ENCODE assay signal across 1 cellular context in the genomic region with DNA sequence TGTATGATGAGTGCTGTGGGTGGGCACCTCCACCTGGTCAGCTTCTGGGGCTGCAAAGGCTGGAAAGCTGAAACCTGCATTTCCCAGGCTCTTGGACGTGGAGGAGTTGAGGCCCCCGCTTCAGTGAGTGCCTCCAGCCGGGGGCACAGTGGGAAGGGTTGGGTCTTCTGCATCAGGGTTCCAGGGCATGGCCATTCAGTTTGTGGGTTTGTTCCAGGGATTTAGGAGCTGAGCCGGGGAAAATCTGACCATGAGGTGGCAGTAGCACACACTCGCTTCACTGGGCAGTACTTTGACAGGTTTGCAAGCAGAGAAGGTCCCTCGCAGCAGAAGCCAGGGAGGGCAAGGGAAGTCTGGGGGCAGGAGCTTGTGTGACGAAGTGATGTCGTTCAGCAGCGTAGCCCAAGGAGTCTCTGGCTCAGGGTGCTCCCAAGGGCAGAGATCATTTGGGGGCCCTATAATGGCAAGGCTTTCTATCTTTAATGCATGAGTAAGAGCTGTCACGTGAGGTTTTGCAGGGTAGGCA.
TF ChIP-seq lines count a peak whose summit lies in the region.

No MANE protein-coding gene starts in this region.

TF ChIP-seq in GM23338, 12 proteins besides CTCF, POLR2A, EP300 and RAD21 (continued from another document):
- TF ChIP-seq, protein P1, sequence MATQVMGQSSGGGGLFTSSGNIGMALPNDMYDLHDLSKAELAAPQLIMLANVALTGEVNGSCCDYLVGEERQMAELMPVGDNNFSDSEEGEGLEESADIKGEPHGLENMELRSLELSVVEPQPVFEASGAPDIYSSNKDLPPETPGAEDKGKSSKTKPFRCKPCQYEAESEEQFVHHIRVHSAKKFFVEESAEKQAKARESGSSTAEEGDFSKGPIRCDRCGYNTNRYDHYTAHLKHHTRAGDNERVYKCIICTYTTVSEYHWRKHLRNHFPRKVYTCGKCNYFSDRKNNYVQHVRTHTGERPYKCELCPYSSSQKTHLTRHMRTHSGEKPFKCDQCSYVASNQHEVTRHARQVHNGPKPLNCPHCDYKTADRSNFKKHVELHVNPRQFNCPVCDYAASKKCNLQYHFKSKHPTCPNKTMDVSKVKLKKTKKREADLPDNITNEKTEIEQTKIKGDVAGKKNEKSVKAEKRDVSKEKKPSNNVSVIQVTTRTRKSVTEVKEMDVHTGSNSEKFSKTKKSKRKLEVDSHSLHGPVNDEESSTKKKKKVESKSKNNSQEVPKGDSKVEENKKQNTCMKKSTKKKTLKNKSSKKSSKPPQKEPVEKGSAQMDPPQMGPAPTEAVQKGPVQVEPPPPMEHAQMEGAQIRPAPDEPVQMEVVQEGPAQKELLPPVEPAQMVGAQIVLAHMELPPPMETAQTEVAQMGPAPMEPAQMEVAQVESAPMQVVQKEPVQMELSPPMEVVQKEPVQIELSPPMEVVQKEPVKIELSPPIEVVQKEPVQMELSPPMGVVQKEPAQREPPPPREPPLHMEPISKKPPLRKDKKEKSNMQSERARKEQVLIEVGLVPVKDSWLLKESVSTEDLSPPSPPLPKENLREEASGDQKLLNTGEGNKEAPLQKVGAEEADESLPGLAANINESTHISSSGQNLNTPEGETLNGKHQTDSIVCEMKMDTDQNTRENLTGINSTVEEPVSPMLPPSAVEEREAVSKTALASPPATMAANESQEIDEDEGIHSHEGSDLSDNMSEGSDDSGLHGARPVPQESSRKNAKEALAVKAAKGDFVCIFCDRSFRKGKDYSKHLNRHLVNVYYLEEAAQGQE (IDR thresholded peaks at IDR 0.05; ENCODE audit: unreplicated experiment), result no peak
- TF ChIP-seq, protein P2, sequence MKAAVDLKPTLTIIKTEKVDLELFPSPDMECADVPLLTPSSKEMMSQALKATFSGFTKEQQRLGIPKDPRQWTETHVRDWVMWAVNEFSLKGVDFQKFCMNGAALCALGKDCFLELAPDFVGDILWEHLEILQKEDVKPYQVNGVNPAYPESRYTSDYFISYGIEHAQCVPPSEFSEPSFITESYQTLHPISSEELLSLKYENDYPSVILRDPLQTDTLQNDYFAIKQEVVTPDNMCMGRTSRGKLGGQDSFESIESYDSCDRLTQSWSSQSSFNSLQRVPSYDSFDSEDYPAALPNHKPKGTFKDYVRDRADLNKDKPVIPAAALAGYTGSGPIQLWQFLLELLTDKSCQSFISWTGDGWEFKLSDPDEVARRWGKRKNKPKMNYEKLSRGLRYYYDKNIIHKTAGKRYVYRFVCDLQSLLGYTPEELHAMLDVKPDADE (IDR thresholded peaks at IDR 0.05), result no peak
- TF ChIP-seq ZNF331 (CRISPR knock-in tag; IDR thresholded peaks at IDR 0.05; ENCODE audit: low read depth) (no peak), CREB1 (CRISPR knock-in tag; IDR thresholded peaks at IDR 0.05; ENCODE audit: low read depth) (no peak), POLR2AphosphoS5 (IDR thresholded peaks at IDR 0.05; ENCODE audit: low read depth) (no peak)
TF ChIP-seq in GM23338: peak in this region for 0.
